Comparison of ENCODE assay signal across 12 cellular contexts in genomic region chr4:169416997-169417396, GRCh38.
DNase-seq lines count a peak whose midpoint lies in the region; ATAC-seq and TF ChIP-seq lines count a peak whose summit lies in the region.
"Had no signal": no experiment of that assay in that cellular context is flagged by ENCODE, and none has a peak within 500 bp of the region (broad histone marks: within the 10 kb centered on the region; RNA-seq: fewer than 3 reads in every experiment).

No MANE protein-coding gene starts in this region.

- no peak overlapping the region for H3K4me3 ChIP-seq in fibroblast of the aortic adventitia (ENCODE audit: low read depth, low read length)
- no peak overlapping the region for H3K4me3 ChIP-seq in gastroesophageal sphincter
- H3K4me3 ChIP-seq: tibial artery had no signal

- TF ChIP-seq CTCF in fibroblast of the aortic adventitia (IDR thresholded peaks at IDR 0.05; ENCODE audit: insufficient read depth, low read length): no peak
- no peak for TF ChIP-seq CTCF in gastroesophageal sphincter (IDR thresholded peaks at IDR 0.05)

- ATAC-seq in GM18508 (IDR thresholded peaks at IDR 0.05; ENCODE audit: insufficient read depth, unreplicated experiment) (peak; percentile 45), GM21576 (IDR thresholded peaks at IDR 0.05; ENCODE audit: unreplicated experiment) (peak; percentile 43), HG03575 (IDR thresholded peaks at IDR 0.05; ENCODE audit: extremely low read depth, insufficient number of reproducible peaks, low FRiP score, unreplicated experiment) (peak; percentile 64), GM21381 (IDR thresholded peaks at IDR 0.05; ENCODE audit: unreplicated experiment) (no peak), gastroesophageal sphincter (no peak)

- DNase-seq in fibroblast of the aortic adventitia (ENCODE audit: low read depth): peak; percentile 41
- no peak for DNase-seq in mesenteric fat pad (ENCODE audit: low spot score)
- no peak for DNase-seq in iPS-NIHi7 (ENCODE audit: extremely low spot score)
- DNase-seq: activated T-cell treated with anti-CD3 and anti-CD28 coated beads, Interleukin-2, amount 50 U/mL, for 4 hours; COR-L47; left colon; tibial artery had no signal

- peaks cover 0 to 25% of the 10 kb centered on the region in 2 donors for H3K36me3 ChIP-seq in gastroesophageal sphincter

- no peak for TF ChIP-seq POLR2A in gastroesophageal sphincter (IDR thresholded peaks at IDR 0.05)

- no peak for TF ChIP-seq EP300 in gastroesophageal sphincter (IDR thresholded peaks at IDR 0.05)

- no peaks in the 10 kb centered on the region for H3K9me3 ChIP-seq in gastroesophageal sphincter
- H3K9me3 ChIP-seq: tibial artery had no signal

- no peak overlapping the region for H3K27ac ChIP-seq in gastroesophageal sphincter
- H3K27ac ChIP-seq: tibial artery had no signal

- no peaks in the 10 kb centered on the region for H3K4me1 ChIP-seq in gastroesophageal sphincter
- H3K4me1 ChIP-seq: tibial artery had no signal

- no peaks in the 10 kb centered on the region for H3K27me3 ChIP-seq in gastroesophageal sphincter
- H3K27me3 ChIP-seq: tibial artery had no signal

Comparison
In these comparisons a context has a peak if more than half of its experiments do, and no peak if none do; other contexts are left out.
1. ATAC-seq: peak in GM18508 (single experiment), GM21576 (single experiment) and HG03575 (single experiment); none in GM21381 (single experiment) and gastroesophageal sphincter (single experiment).